ENCODE assay signal across 8 cellular contexts in the genomic region with DNA sequence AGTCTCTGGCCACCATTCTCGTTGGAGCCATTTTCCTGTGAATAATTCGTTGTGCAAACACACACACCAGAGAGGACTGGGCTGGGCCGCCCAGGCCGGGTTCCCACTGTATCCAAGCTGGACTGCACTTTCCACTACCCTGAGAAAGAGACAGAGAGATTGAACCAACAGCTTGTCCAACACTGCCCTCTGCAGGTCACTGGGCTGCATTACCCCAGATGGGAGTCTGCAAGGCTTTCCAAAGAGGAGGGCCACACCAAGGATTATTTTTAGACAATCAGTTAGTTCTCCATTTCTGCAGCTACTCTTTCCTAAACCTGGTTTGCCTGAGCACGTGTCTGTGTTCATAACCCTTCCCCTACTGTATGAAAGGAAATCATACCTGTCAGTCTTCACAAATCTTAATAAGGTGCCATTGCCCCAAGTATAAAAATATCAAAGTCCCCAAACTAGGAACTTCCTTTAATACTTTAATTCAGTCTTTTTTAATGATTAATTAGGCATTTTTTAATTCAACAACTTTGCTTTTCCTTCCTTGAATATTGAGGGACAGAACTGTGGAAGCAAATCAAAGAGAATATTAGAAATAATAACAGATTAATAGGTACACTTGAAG. TPM values are rescaled to one million over a fixed set of nuclear protein-coding genes. Genes with fewer than 3 reads are reported as not detected.
DNase-seq lines count a peak whose midpoint lies in the region; ATAC-seq, FAIRE-seq and TF ChIP-seq lines count a peak whose summit lies in the region.

No MANE protein-coding gene starts in this region.

- no peak for TF ChIP-seq POLR2A in gastrocnemius medialis (IDR thresholded peaks at IDR 0.05)

- in situ Hi-C loops in astrocyte of the cerebellum (cut with HindIII; ENCODE audit: low sequenced_read_pairs) = loop anchor here (25.0 kb wide), 1 partner anchor 537 kb away; no protein-coding TSS in a partner anchor
- in situ Hi-C loops in gastrocnemius medialis (cut with MboI; ENCODE audit: low sequenced_read_pairs in 4 of 4) = loop anchor here in 3 of 4 donors (5.0 to 25.0 kb wide), 2 partner anchors 42 to 537 kb away; no protein-coding TSS in a partner anchor

- TF ChIP-seq CTCF in astrocyte of the cerebellum (IDR thresholded peaks at IDR 0.05; ENCODE audit: low read depth, low read length, missing control alignments) (peak; percentile 95), gastrocnemius medialis (IDR thresholded peaks at IDR 0.05 in 4 of 5, conservative IDR thresholded peaks at IDR 0.05 in 1 of 5) (peak; percentile 93 to 97 (median 96))

- ATAC-seq in HG02588 (IDR thresholded peaks at IDR 0.05; ENCODE audit: unreplicated experiment) = peak; percentile 83
- peak; percentile 79 to 89 for ATAC-seq in gastrocnemius medialis
- ATAC-seq in HG02840 (IDR thresholded peaks at IDR 0.05; ENCODE audit: low FRiP score, unreplicated experiment) = no peak

- H3K4me3 ChIP-seq in astrocyte of the cerebellum (ENCODE audit: low read depth, low read length) = no peak overlapping the region
- H3K4me3 ChIP-seq in gastrocnemius medialis = no peak overlapping the region

- H3K4me1 ChIP-seq in gastrocnemius medialis = peaks cover 33 to 34% of the 10 kb centered on the region in 2 donors

- peak overlapping the region; percentile 62 to 84 (median 75) for H3K27ac ChIP-seq in gastrocnemius medialis

- H3K36me3 ChIP-seq in gastrocnemius medialis = no peaks in the 10 kb centered on the region

- peak; percentile 57 for FAIRE-seq in G401.6 (lab: Jason Lieb, UNC)

- peak; percentile 69 for DNase-seq in NCI-H1694 treated with DMSO at 0.1 percent for 48 hours (lab: John Stamatoyannopoulos, UW)
- peak; percentile 44 for DNase-seq in T1000 (lab: John Stamatoyannopoulos, UW)
- DNase-seq in astrocyte of the cerebellum (ENCODE audit: low read depth) = peak; percentile 76
- peak; percentile 14 to 94 (median 75) for DNase-seq in hypothalamus (lab: John Stamatoyannopoulos, UW)
- DNase-seq in gastrocnemius medialis = peak; percentile 66 to 82

- no peaks in the 10 kb centered on the region for H3K27me3 ChIP-seq in gastrocnemius medialis

- no peaks in the 10 kb centered on the region for H3K9me3 ChIP-seq in gastrocnemius medialis

- intact Hi-C loops in gastrocnemius medialis (cut with DNase I; ENCODE audit: low total_unique reads) = loop anchor here (1.0 to 5.0 kb wide), 3 partner anchors 44 to 707 kb away; no protein-coding TSS in a partner anchor

RNA-seq across cellular contexts. Expression of a gene that starts 13.3 kb away (rescaled TPM):
- total RNA-seq in gastrocnemius medialis = 1 to 10 TPM in 2 of 4 donors, under 1 TPM in 2; 0.41 to 2.1 (median 1.2) TPM
